21 cellular contexts compared by ENCODE assay signal in the genomic region with DNA sequence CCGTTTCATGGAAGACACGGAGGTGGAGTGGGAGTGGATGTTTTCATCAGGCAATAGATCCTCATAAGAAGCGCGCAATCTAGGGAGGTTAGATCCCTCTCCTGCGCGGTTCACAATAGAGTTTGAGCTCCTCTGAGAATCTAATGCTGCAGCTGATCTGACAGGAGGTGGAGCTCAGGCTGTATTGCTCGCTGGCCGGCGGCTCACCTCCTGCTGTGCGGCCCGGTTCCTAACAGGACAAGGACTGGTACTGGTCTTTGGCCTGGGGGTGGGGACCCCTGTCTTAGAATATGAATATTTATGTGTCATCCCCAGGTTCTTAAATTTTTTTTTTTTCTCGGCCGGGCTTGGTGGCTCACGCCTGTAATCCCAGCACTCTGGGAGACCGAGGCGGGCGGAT. TPM values are rescaled to one million over a fixed set of nuclear protein-coding genes. Genes with fewer than 3 reads are reported as not detected.
"Had no signal": no experiment of that assay in that cellular context is flagged by ENCODE, and none has a peak within 500 bp of the region (broad histone marks: within the 10 kb centered on the region; RNA-seq: fewer than 3 reads in every experiment).

No MANE protein-coding gene starts in this region.

- H3K4me3 Mint-ChIP-seq: activated CD4-positive, alpha-beta T cell treated with anti-CD3 and anti-CD28 coated beads, Interleukin-2, amount 10 ng/mL, durations not matched to agents 24 days and 14 days; activated CD8-positive, alpha-beta T cell treated with anti-CD3 and anti-CD28 coated beads for 36 hours; activated naive CD8-positive, alpha-beta T cell treated with anti-CD3 and anti-CD28 coated beads, Interleukin-2, amount 50 U/mL, for 24 hours; activated T-cell treated with anti-CD3 and anti-CD28 coated beads, Interleukin-2, amount 50 U/mL, for 24 hours; stimulated activated naive CD8-positive, alpha-beta T cell treated with anti-CD3 and anti-CD28 coated beads, Interleukin-15, Interleukin-2, amounts not matched to agents 100 ng/mL and 50 ng/mL, for 24 hours had no signal

- H3K4me1 ChIP-seq: colonic mucosa, esophagus squamous epithelium, right lobe of liver had no signal

- H3K27ac ChIP-seq: colonic mucosa, esophagus squamous epithelium, left lung, ovary, right lobe of liver had no signal

- H3K9me3 ChIP-seq: colonic mucosa, esophagus squamous epithelium, left lung, ovary, right lobe of liver, tibial nerve had no signal

- H3K4me1 Mint-ChIP-seq: activated CD4-positive, alpha-beta T cell treated with anti-CD3 and anti-CD28 coated beads, Interleukin-2, amount 10 ng/mL, durations not matched to agents 24 days and 14 days; activated naive CD8-positive, alpha-beta T cell treated with anti-CD3 and anti-CD28 coated beads, Interleukin-2, amount 50 U/mL, for 24 hours had no signal

- H3K27ac Mint-ChIP-seq: activated CD4-positive, alpha-beta T cell treated with anti-CD3 and anti-CD28 coated beads, Interleukin-2, amount 10 ng/mL, durations not matched to agents 24 days and 14 days; activated CD8-positive, alpha-beta T cell treated with anti-CD3 and anti-CD28 coated beads for 36 hours; activated naive CD8-positive, alpha-beta T cell treated with anti-CD3 and anti-CD28 coated beads, Interleukin-2, amount 50 U/mL, for 24 hours; activated T-cell treated with anti-CD3 and anti-CD28 coated beads, Interleukin-2, amount 50 U/mL, for 24 hours; activated T-helper 2 cell treated with anti-CD3 and anti-CD28 coated beads, Interferon-gamma antibody, Interleukin-2, Interleukin-4, amounts not matched to agents 10 μg/mL and 5 μg/mL and 100 μg/mL, durations not matched to agents 14 hours and 24 hours and 36 hours; brain; stimulated activated naive CD8-positive, alpha-beta T cell treated with anti-CD3 and anti-CD28 coated beads, Interleukin-15, Interleukin-2, amounts not matched to agents 100 ng/mL and 50 ng/mL, for 24 hours had no signal

- ATAC-seq: activated CD8-positive, alpha-beta T cell treated with anti-CD3 and anti-CD28 coated beads for 36 hours; activated naive CD8-positive, alpha-beta T cell treated with anti-CD3 and anti-CD28 coated beads, Interleukin-2, amount 50 U/mL, for 24 hours; left lung; right lobe of liver had no signal

- DNase-seq: activated CD4-positive, alpha-beta T cell treated with anti-CD3 and anti-CD28 coated beads, Interleukin-2, amount 10 ng/mL, durations not matched to agents 24 days and 14 days; activated CD4-positive, CD25-positive, alpha-beta regulatory T cell; activated CD8-positive, alpha-beta T cell treated with anti-CD3 and anti-CD28 coated beads for 36 hours; activated naive CD4-positive, alpha-beta T cell treated with Interleukin-2 at 50 U/mL for 16 hours; activated naive CD8-positive, alpha-beta T cell treated with anti-CD3 and anti-CD28 coated beads, Interleukin-2, amount 50 U/mL, for 24 hours; activated T-cell treated with anti-CD3 and anti-CD28 coated beads, Interleukin-2, amount 50 U/mL, for 24 hours; anterior cingulate cortex; central memory CD4-positive, alpha-beta T cell; colonic mucosa; effector CD8-positive, alpha-beta T cell; esophagus squamous epithelium; left lung; ovary; right lobe of liver; small intestine; stimulated activated CD4-positive, alpha-beta T cell treated with anti-CD3 and anti-CD28 coated beads, Interleukin-15, amount 100 ng/mL, for 24 hours; stimulated activated CD4-positive, alpha-beta T cell treated with anti-CD3 and anti-CD28 coated beads, Interleukin-2, amount 100 ng/mL, for 48 hours had no signal

- H3K27me3 Mint-ChIP-seq: brain had no signal

- H3K36me3 ChIP-seq: colonic mucosa, esophagus squamous epithelium, left lung, ovary, right lobe of liver, tibial nerve had no signal

- H3K4me3 ChIP-seq: colonic mucosa, esophagus squamous epithelium, left lung, ovary, right lobe of liver, tibial nerve had no signal

- H3K27me3 ChIP-seq: colonic mucosa, esophagus squamous epithelium, left lung, ovary, right lobe of liver, tibial nerve had no signal

- H3K9me3 Mint-ChIP-seq: activated CD4-positive, alpha-beta T cell treated with anti-CD3 and anti-CD28 coated beads, Interleukin-2, amount 10 ng/mL, durations not matched to agents 24 days and 14 days; activated CD8-positive, alpha-beta T cell treated with anti-CD3 and anti-CD28 coated beads for 36 hours; activated naive CD8-positive, alpha-beta T cell treated with anti-CD3 and anti-CD28 coated beads, Interleukin-2, amount 50 U/mL, for 24 hours; activated T-cell treated with anti-CD3 and anti-CD28 coated beads, Interleukin-2, amount 50 U/mL, for 24 hours; activated T-helper 2 cell treated with anti-CD3 and anti-CD28 coated beads, Interferon-gamma antibody, Interleukin-2, Interleukin-4, amounts not matched to agents 10 μg/mL and 5 μg/mL and 100 μg/mL, durations not matched to agents 14 hours and 24 hours and 36 hours; stimulated activated naive CD8-positive, alpha-beta T cell treated with anti-CD3 and anti-CD28 coated beads, Interleukin-15, Interleukin-2, amounts not matched to agents 100 ng/mL and 50 ng/mL, for 24 hours had no signal

RNA-seq across cellular contexts. Expression of a gene that starts 36.7 kb away (rescaled TPM):
- total RNA-seq: activated CD8-positive, alpha-beta T cell treated with anti-CD3 and anti-CD28 coated beads for 36 hours had no signal
